In the genomic region with DNA sequence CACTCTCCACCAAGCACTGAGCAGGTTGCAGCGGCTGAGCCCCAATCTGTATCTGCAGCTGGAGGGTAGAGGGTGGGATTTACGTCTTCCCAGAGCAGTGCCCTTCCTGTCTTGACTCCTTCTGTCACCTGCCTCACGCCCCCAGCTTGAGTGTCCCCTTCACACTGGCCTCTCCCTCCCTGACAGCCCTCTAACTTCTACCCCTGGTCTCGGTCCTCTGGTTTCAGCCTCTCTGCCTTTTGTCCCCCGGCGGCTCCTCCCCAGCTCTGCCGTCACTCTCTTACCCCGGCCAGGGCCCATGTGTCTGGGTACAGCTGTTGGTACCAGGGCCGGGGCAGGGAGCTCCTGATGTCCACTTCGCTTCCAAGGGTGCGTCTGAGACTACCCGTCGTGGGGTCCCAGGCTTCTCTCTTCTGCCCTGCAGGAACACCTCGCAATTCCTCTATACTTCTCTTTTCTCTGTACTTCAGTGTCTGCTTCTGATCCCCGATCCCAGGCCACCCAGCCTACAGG, we compare ENCODE assay signal across 1 cellular context.
TF ChIP-seq lines count a peak whose summit lies in the region.

No MANE protein-coding gene starts in this region.

TF ChIP-seq in K562, 482 proteins besides CTCF, POLR2A, EP300 and RAD21 (continued from another document):
- TF ChIP-seq, protein P1, sequence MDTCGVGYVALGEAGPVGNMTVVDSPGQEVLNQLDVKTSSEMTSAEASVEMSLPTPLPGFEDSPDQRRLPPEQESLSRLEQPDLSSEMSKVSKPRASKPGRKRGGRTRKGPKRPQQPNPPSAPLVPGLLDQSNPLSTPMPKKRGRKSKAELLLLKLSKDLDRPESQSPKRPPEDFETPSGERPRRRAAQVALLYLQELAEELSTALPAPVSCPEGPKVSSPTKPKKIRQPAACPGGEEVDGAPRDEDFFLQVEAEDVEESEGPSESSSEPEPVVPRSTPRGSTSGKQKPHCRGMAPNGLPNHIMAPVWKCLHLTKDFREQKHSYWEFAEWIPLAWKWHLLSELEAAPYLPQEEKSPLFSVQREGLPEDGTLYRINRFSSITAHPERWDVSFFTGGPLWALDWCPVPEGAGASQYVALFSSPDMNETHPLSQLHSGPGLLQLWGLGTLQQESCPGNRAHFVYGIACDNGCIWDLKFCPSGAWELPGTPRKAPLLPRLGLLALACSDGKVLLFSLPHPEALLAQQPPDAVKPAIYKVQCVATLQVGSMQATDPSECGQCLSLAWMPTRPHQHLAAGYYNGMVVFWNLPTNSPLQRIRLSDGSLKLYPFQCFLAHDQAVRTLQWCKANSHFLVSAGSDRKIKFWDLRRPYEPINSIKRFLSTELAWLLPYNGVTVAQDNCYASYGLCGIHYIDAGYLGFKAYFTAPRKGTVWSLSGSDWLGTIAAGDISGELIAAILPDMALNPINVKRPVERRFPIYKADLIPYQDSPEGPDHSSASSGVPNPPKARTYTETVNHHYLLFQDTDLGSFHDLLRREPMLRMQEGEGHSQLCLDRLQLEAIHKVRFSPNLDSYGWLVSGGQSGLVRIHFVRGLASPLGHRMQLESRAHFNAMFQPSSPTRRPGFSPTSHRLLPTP (IDR thresholded peaks at IDR 0.05; ENCODE audit: borderline replicate concordance, extremely low read depth, insufficient read length): no peak
- TF ChIP-seq POLR2G (IDR thresholded peaks at IDR 0.05; ENCODE audit: low read depth, low read length): no peak
- no peak for TF ChIP-seq FUS (optimal IDR thresholded peaks at IDR 0.05; ENCODE audit: low read depth, low read length)
- no peak for TF ChIP-seq POLR2AphosphoS5 (IDR thresholded peaks at IDR 0.05; ENCODE audit: control insufficient read depth, insufficient read depth, low read depth, low read length)
- TF ChIP-seq, protein P2, sequence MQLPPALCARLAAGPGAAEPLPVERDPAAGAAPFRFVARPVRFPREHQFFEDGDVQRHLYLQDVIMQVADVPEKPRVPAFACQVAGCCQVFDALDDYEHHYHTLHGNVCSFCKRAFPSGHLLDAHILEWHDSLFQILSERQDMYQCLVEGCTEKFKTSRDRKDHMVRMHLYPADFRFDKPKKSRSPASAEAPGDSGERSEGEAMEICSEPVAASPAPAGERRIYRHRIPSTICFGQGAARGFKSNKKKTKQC (CRISPR knock-in tag; IDR thresholded peaks at IDR 0.05): no peak
